Comparison of ENCODE assay signal across 1 cellular context in genomic region chr2:219205981-219206441, GRCh38.
TF ChIP-seq lines count a peak whose summit lies in the region.

No MANE protein-coding gene starts in this region.

TF ChIP-seq in WTC11, 78 proteins besides CTCF, POLR2A, EP300 and RAD21 (continued from another document):
- no peak for TF ChIP-seq ZNF138 (CRISPR knock-in tag; conservative IDR thresholded peaks at IDR 0.05)
- TF ChIP-seq RORB (CRISPR knock-in tag; IDR thresholded peaks at IDR 0.05), result no peak
- no peak for TF ChIP-seq USF1 (CRISPR knock-in tag; IDR thresholded peaks at IDR 0.05)
- TF ChIP-seq NFYB (CRISPR knock-in tag; conservative IDR thresholded peaks at IDR 0.05; ENCODE audit: low read depth), result no peak
